Comparison of ENCODE assay signal across 30 cellular contexts in genomic region chr13:108629988-108630387, GRCh38. TPM values are rescaled to one million over a fixed set of nuclear protein-coding genes. Genes with fewer than 3 reads are reported as not detected.
"Had no signal": no experiment of that assay in that cellular context is flagged by ENCODE, and none has a peak within 500 bp of the region (broad histone marks: within the 10 kb centered on the region; RNA-seq: fewer than 3 reads in every experiment).

No MANE protein-coding gene starts in this region.

- ATAC-seq: stimulated activated effector memory CD8-positive, alpha-beta T cell treated with anti-CD3 and anti-CD28 coated beads, Interleukin-12 subunit alpha, Interleukin-12 subunit beta, amount 100 ng/mL, for 72 hours; stimulated activated memory B cell treated with anti-CD40 and anti-IgM and Interleukin-4, amounts not matched to agents 10 μg/mL and 1 μg/mL and 100 μg/mL, for 72 hours; stimulated activated naive B cell treated with anti-CD40 and anti-IgM and Interleukin-4, amounts not matched to agents 10 μg/mL and 1 μg/mL and 100 μg/mL, for 72 hours; stimulated activated naive CD8-positive, alpha-beta T cell treated with anti-CD3 and anti-CD28 coated beads, Interleukin-15, amount 100 ng/mL, for 72 hours; stimulated activated naive CD8-positive, alpha-beta T cell treated with anti-CD3 and anti-CD28 coated beads, Interleukin-15, Interleukin-2, amounts not matched to agents 100 U/mL and 50 U/mL, for 24 hours; upper lobe of right lung had no signal

- H3K36me3 Mint-ChIP-seq: stimulated activated effector memory CD8-positive, alpha-beta T cell treated with anti-CD3 and anti-CD28 coated beads, Interleukin-12 subunit alpha, Interleukin-12 subunit beta, amount 100 ng/mL, for 72 hours; stimulated activated memory B cell treated with anti-CD40 and anti-IgM and Interleukin-4, amounts not matched to agents 10 μg/mL and 1 μg/mL and 100 μg/mL, for 72 hours; stimulated activated naive B cell treated with anti-CD40 and anti-IgM and Interleukin-4, amounts not matched to agents 10 μg/mL and 1 μg/mL and 100 μg/mL, for 72 hours; type B pancreatic cell had no signal

- H3K27ac Mint-ChIP-seq: stimulated activated effector memory CD8-positive, alpha-beta T cell treated with anti-CD3 and anti-CD28 coated beads, Interleukin-12 subunit alpha, Interleukin-12 subunit beta, amount 100 ng/mL, for 72 hours; stimulated activated memory B cell treated with anti-CD40 and anti-IgM and Interleukin-4, amounts not matched to agents 10 μg/mL and 1 μg/mL and 100 μg/mL, for 72 hours; stimulated activated naive B cell treated with anti-CD40 and anti-IgM and Interleukin-4, amounts not matched to agents 10 μg/mL and 1 μg/mL and 100 μg/mL, for 72 hours; stimulated activated naive CD8-positive, alpha-beta T cell treated with anti-CD3 and anti-CD28 coated beads, Interleukin-15, amount 100 ng/mL, for 72 hours; stimulated activated naive CD8-positive, alpha-beta T cell treated with anti-CD3 and anti-CD28 coated beads, Interleukin-15, Interleukin-2, amounts not matched to agents 100 ng/mL and 50 ng/mL, for 24 hours; type B pancreatic cell had no signal

- H3K4me3 ChIP-seq: stomach, suprapubic skin, testis, thoracic aorta, thyroid gland, tibial artery, tibial nerve, transverse colon, upper lobe of left lung, upper lobe of right lung, uterus, vagina had no signal

- DNase-seq: stimulated activated CD4-positive, alpha-beta T cell treated with anti-CD3 and anti-CD28 coated beads, Interleukin-2, amount 100 ng/mL, for 48 hours; stimulated activated CD4-positive, alpha-beta T cell treated with anti-CD3 and anti-CD28 coated beads, Interleukin-4, amount 100 ng/mL, for 1 hour; stimulated activated CD4-positive, alpha-beta T cell treated with anti-CD3 and anti-CD28 coated beads, Interleukin-4, amount 100 ng/mL, for 24 hours; stimulated activated CD4-positive, alpha-beta T cell treated with anti-CD3 and anti-CD28 coated beads, Interleukin-4, amount 100 ng/mL, for 4 hours; stimulated activated CD8-positive, alpha-beta memory T cell treated with anti-CD3 and anti-CD28 coated beads, Interleukin-4, amount 100 ng/mL, for 48 hours; stimulated activated naive B cell treated with anti-CD40 and anti-IgM and Interleukin-4, amounts not matched to agents 10 μg/mL and 1 μg/mL and 100 μg/mL, for 72 hours; stimulated activated naive CD4-positive, alpha-beta T cell; stimulated activated naive CD4-positive, alpha-beta T cell treated with Interleukin-2 at 50 U/mL for 16 hours; stimulated activated naive CD8-positive, alpha-beta T cell treated with anti-CD3 and anti-CD28 coated beads, Interleukin-15, amount 100 ng/mL, for 72 hours; stimulated activated naive CD8-positive, alpha-beta T cell treated with anti-CD3 and anti-CD28 coated beads, Interleukin-15, Interleukin-2, amounts not matched to agents 100 U/mL and 50 U/mL, for 24 hours; stomach; substantia nigra; testis; thyroid gland; tibial artery; transverse colon; trophoblast cell; upper lobe of left lung; upper lobe of right lung; uterus had no signal

- H3K36me3 ChIP-seq: stomach, suprapubic skin, thoracic aorta, thyroid gland, tibial artery, tibial nerve, transverse colon, upper lobe of left lung, upper lobe of right lung, uterus, vagina had no signal

- H3K27me3 Mint-ChIP-seq: stimulated activated memory B cell treated with anti-CD40 and anti-IgM and Interleukin-4, amounts not matched to agents 10 μg/mL and 1 μg/mL and 100 μg/mL, for 72 hours; stimulated activated naive B cell treated with anti-CD40 and anti-IgM and Interleukin-4, amounts not matched to agents 10 μg/mL and 1 μg/mL and 100 μg/mL, for 72 hours had no signal

- H3K4me1 Mint-ChIP-seq: stimulated activated effector memory CD8-positive, alpha-beta T cell treated with anti-CD3 and anti-CD28 coated beads, Interleukin-12 subunit alpha, Interleukin-12 subunit beta, amount 100 ng/mL, for 72 hours; stimulated activated memory B cell treated with anti-CD40 and anti-IgM and Interleukin-4, amounts not matched to agents 10 μg/mL and 1 μg/mL and 100 μg/mL, for 72 hours; stimulated activated naive B cell treated with anti-CD40 and anti-IgM and Interleukin-4, amounts not matched to agents 10 μg/mL and 1 μg/mL and 100 μg/mL, for 72 hours; stimulated activated naive CD8-positive, alpha-beta T cell treated with anti-CD3 and anti-CD28 coated beads, Interleukin-15, amount 100 ng/mL, for 72 hours had no signal

- H3K9me3 ChIP-seq: testis, thoracic aorta, thyroid gland, transverse colon, upper lobe of left lung, upper lobe of right lung, uterus, vagina had no signal

- H3K27me3 ChIP-seq: suprapubic skin, testis, thyroid gland, tibial artery, tibial nerve, transverse colon, upper lobe of left lung, upper lobe of right lung, uterus, vagina had no signal

- H3K4me3 Mint-ChIP-seq: stimulated activated effector memory CD8-positive, alpha-beta T cell treated with anti-CD3 and anti-CD28 coated beads, Interleukin-12 subunit alpha, Interleukin-12 subunit beta, amount 100 ng/mL, for 72 hours; stimulated activated memory B cell treated with anti-CD40 and anti-IgM and Interleukin-4, amounts not matched to agents 10 μg/mL and 1 μg/mL and 100 μg/mL, for 72 hours; stimulated activated naive B cell treated with anti-CD40 and anti-IgM and Interleukin-4, amounts not matched to agents 10 μg/mL and 1 μg/mL and 100 μg/mL, for 72 hours; stimulated activated naive CD8-positive, alpha-beta T cell treated with anti-CD3 and anti-CD28 coated beads, Interleukin-15, amount 100 ng/mL, for 72 hours; stimulated activated naive CD8-positive, alpha-beta T cell treated with anti-CD3 and anti-CD28 coated beads, Interleukin-15, Interleukin-2, amounts not matched to agents 100 ng/mL and 50 ng/mL, for 24 hours; type B pancreatic cell had no signal

- FAIRE-seq: urothelium cell line had no signal

- H3K4me1 ChIP-seq: stomach, suprapubic skin, testis, thyroid gland, tibial artery, tibial nerve, transverse colon, upper lobe of left lung, upper lobe of right lung, uterus, vagina had no signal

- H3K27ac ChIP-seq: stomach, suprapubic skin, testis, thoracic aorta, thyroid gland, tibial artery, tibial nerve, transverse colon, upper lobe of left lung, upper lobe of right lung, uterus, vagina had no signal

- H3K9me3 Mint-ChIP-seq: stimulated activated naive CD8-positive, alpha-beta T cell treated with anti-CD3 and anti-CD28 coated beads, Interleukin-15, Interleukin-2, amounts not matched to agents 100 ng/mL and 50 ng/mL, for 24 hours; type B pancreatic cell had no signal

RNA-seq across cellular contexts. Expression of gene MYO16, which starts 0.6 kb away (rescaled TPM):
- total RNA-seq: ureter had no signal
